Comparison of ENCODE assay signal across 31 cellular contexts in genomic region chr7:2947381-2947780, GRCh38.
A peak's percentile ranks its signal among the peaks of the same experiment; 100 is the strongest.
DNase-seq lines count a peak whose midpoint lies in the region; ATAC-seq and TF ChIP-seq lines count a peak whose summit lies in the region.
"Had no signal": no experiment of that assay in that cellular context is flagged by ENCODE, and none has a peak within 500 bp of the region (broad histone marks: within the 10 kb centered on the region; RNA-seq: fewer than 3 reads in every experiment).

No MANE protein-coding gene starts in this region.

- ATAC-seq in RWPE2 (ENCODE audit: low read depth) (no peak), HG02798 (IDR thresholded peaks at IDR 0.05; ENCODE audit: poor library complexity, unreplicated experiment) (no peak)
- ATAC-seq: gastroesophageal sphincter, K562, left lung had no signal

- BruUV-seq in Calu3 (replicated peaks; lab: Mats Ljungman, UMichigan) = no TSS peak

- H3K27me3 ChIP-seq in RWPE2 (ENCODE audit: insufficient read depth, poor library complexity, severe bottlenecking) (no peaks in the 10 kb centered on the region), sigmoid colon (no peaks in the 10 kb centered on the region)
- H3K27me3 ChIP-seq: hepatocyte, left lung, ovary had no signal

- H3K9me3 ChIP-seq in RWPE2 (ENCODE audit: severe bottlenecking) (no peaks in the 10 kb centered on the region), sigmoid colon (no peaks in the 10 kb centered on the region)
- H3K9me3 ChIP-seq: BE2C, left lung, ovary had no signal

- peaks cover 14% of the 10 kb centered on the region for H3K9me3 Mint-ChIP-seq in activated T-cell treated with anti-CD3 and anti-CD28 coated beads, Interleukin-2, amount 50 U/mL, for 24 hours
- peaks cover 9% of the 10 kb centered on the region for H3K9me3 Mint-ChIP-seq in Calu3 (ENCODE audit: low read depth, unreplicated experiment)

- 89 to 95% methylated on average over 11 of the region's 11 CpGs for WGBS in sigmoid colon, 2 donors

- H3K27ac ChIP-seq in RWPE2 (ENCODE audit: poor library complexity, severe bottlenecking) (no peak overlapping the region), sigmoid colon (no peak overlapping the region)
- H3K27ac ChIP-seq: gastroesophageal sphincter, hepatocyte, left lung, ovary, PC-9 had no signal

- H3K36me3 Mint-ChIP-seq in activated T-cell treated with anti-CD3 and anti-CD28 coated beads, Interleukin-2, amount 50 U/mL, for 24 hours (ENCODE audit: low read depth) = peaks cover 94% of the 10 kb centered on the region
- H3K36me3 Mint-ChIP-seq in Calu3 (ENCODE audit: insufficient read depth, unreplicated experiment) = peaks cover 9% of the 10 kb centered on the region

- CTCF ChIA-PET in Calu3 (lab: Charles Lee) = interaction anchor here (0.6 to 0.9 kb wide), 2 partner anchors 10 to 144 kb away, joined by 3 to 6 read pairs; no protein-coding TSS in a partner anchor

- H3K4me1 Mint-ChIP-seq in activated T-cell treated with anti-CD3 and anti-CD28 coated beads, Interleukin-2, amount 50 U/mL, for 24 hours (ENCODE audit: low read depth) = peaks cover 47% of the 10 kb centered on the region
- H3K4me1 Mint-ChIP-seq in Calu3 (ENCODE audit: low read depth, unreplicated experiment) = no peaks in the 10 kb centered on the region

- DNase-seq in activated T-cell treated with anti-CD3 and anti-CD28 coated beads, Interleukin-2, amount 50 U/mL, for 24 hours = peak; percentile 23
- DNase-seq in activated T-cell treated with anti-CD3 and anti-CD28 coated beads for 4 hours = no peak
- peak; percentile 8 for DNase-seq in RWPE2 (ENCODE audit: low spot score)
- peak; percentile 30 for DNase-seq in islet precursor cell
- DNase-seq in sigmoid colon = peak; percentile 11
- DNase-seq in AG08396 (ENCODE audit: low spot score) = no peak
- no peak for DNase-seq in Calu3
- DNase-seq: activated naive CD4-positive, alpha-beta T cell treated with Interleukin-2 at 50 U/mL for 16 hours; activated T-cell treated with anti-CD3 and anti-CD28 coated beads, Interleukin-2, amount 50 U/mL, for 1 hour; BE2C; COR-L47; cortex of kidney; GDM1; H7; mesendoderm; NCI-H1105; NCI-H2029; NCI-H524 treated with DMSO at 0.1 percent for 48 hours; NK-92 treated with Interleukin-12 subunit alpha and Interleukin-12 subunit beta, amount 100 ng/mL, for 24 hours; ovary; PC-9; Right ventricle myocardium superior; small intestine had no signal

- H3K27me3 Mint-ChIP-seq in activated T-cell treated with anti-CD3 and anti-CD28 coated beads, Interleukin-2, amount 50 U/mL, for 24 hours = no peaks in the 10 kb centered on the region
- no peaks in the 10 kb centered on the region for H3K27me3 Mint-ChIP-seq in Calu3 (ENCODE audit: unreplicated experiment)

- no peak for TF ChIP-seq CTCF in RWPE2 (IDR thresholded peaks at IDR 0.05; ENCODE audit: poor library complexity, severe bottlenecking)
- no peak for TF ChIP-seq CTCF in sigmoid colon (IDR thresholded peaks at IDR 0.05)
- TF ChIP-seq CTCF in Calu3 (IDR thresholded peaks at IDR 0.05; ENCODE audit: unreplicated experiment) = no peak

- intact Hi-C loops in sigmoid colon (cut with DNase I) (no loop called here), Calu3 (cut with micrococcal nuclease; ENCODE audit: unreplicated experiment) (no loop called here)

- no peak overlapping the region for H3K4me3 Mint-ChIP-seq in activated T-cell treated with anti-CD3 and anti-CD28 coated beads, Interleukin-2, amount 50 U/mL, for 24 hours
- no peak overlapping the region for H3K4me3 Mint-ChIP-seq in Calu3 (ENCODE audit: low read depth, unreplicated experiment)
- H3K4me3 Mint-ChIP-seq: nephron; T-helper 2 cell treated with Interferon-gamma antibody and Interleukin-4, amounts not matched to agents 5 μg/mL and 100 μg/mL, for 36 hours; type B pancreatic cell had no signal

- H3K36me3 ChIP-seq in RWPE2 (ENCODE audit: low read depth) (no peaks in the 10 kb centered on the region), sigmoid colon (no peaks in the 10 kb centered on the region)
- H3K36me3 ChIP-seq: BE2C, gastroesophageal sphincter, left lung, ovary had no signal

- H3K4me1 ChIP-seq in RWPE2 (ENCODE audit: insufficient read depth, poor library complexity, severe bottlenecking) (no peaks in the 10 kb centered on the region), sigmoid colon (no peaks in the 10 kb centered on the region)
- H3K4me1 ChIP-seq: BE2C, gastroesophageal sphincter had no signal

- H3K27ac Mint-ChIP-seq in activated T-cell treated with anti-CD3 and anti-CD28 coated beads, Interleukin-2, amount 50 U/mL, for 24 hours = peak overlapping the region; percentile 27
- no peak overlapping the region for H3K27ac Mint-ChIP-seq in Calu3 (ENCODE audit: unreplicated experiment)
- H3K27ac Mint-ChIP-seq: nephron; T-helper 2 cell treated with Interferon-gamma antibody and Interleukin-4, amounts not matched to agents 5 μg/mL and 100 μg/mL, for 36 hours; type B pancreatic cell had no signal

- H3K4me3 ChIP-seq in RWPE2 (ENCODE audit: severe bottlenecking) (no peak overlapping the region), sigmoid colon (no peak overlapping the region)
- H3K4me3 ChIP-seq: gastroesophageal sphincter, hepatocyte, K562, left lung, ovary, PC-9 had no signal

- TF ChIP-seq EP300 in sigmoid colon (IDR thresholded peaks at IDR 0.05) = no peak

- TF ChIP-seq POLR2A in sigmoid colon (IDR thresholded peaks at IDR 0.05) = no peak

Comparison
In these comparisons a context has a peak if more than half of its experiments do, and no peak if none do; other contexts are left out.
1. DNase-seq: peak in activated T-cell treated with anti-CD3 and anti-CD28 coated beads, Interleukin-2, amount 50 U/mL, for 24 hours (single experiment), RWPE2 (single experiment), islet precursor cell (single experiment) and sigmoid colon (single experiment); none in activated T-cell treated with anti-CD3 and anti-CD28 coated beads for 4 hours (single experiment), AG08396 (single experiment) and Calu3 (single experiment).